19 cellular contexts compared by ENCODE assay signal in the genomic region with DNA sequence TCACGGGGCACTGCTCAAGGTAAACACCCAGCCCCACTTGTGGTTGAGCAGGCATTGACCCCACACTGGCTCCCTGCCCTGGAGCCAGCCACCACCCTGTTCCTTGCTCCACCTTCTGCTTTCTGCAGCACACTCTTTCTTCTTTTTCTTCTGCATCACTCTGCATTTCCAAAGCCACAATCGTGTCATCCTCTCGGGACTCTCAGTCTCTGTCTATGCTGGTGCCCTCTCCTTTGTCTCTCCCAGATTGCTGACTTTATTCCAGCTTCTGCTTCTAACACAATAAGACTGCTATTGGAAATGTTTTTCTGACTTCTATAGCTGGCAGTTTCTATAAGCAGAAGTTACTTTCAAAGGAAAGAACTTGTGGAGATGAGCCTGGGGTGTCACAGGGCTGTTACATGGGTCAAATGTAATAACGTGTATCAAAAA. TPM values are rescaled to one million over a fixed set of nuclear protein-coding genes. Genes with fewer than 3 reads are reported as not detected.
A peak's percentile ranks its signal among the peaks of the same experiment; 100 is the strongest.
DNase-seq lines count a peak whose midpoint lies in the region; ATAC-seq and FAIRE-seq lines count a peak whose summit lies in the region.
"Had no signal": no experiment of that assay in that cellular context is flagged by ENCODE, and none has a peak within 500 bp of the region (broad histone marks: within the 10 kb centered on the region; RNA-seq: fewer than 3 reads in every experiment).

No MANE protein-coding gene starts in this region.

- intact Hi-C loops in aorta (cut with DNase I): no loop called here

- H3K4me1 Mint-ChIP-seq in activated CD8-positive, alpha-beta memory T cell treated with anti-CD3 and anti-CD28 coated beads, Interleukin-2, amount 10 ng/mL, durations not matched to agents 7 days and 5 days: peaks cover 80% of the 10 kb centered on the region
- H3K4me1 Mint-ChIP-seq in T-cell: peaks cover 93 to 98% (median 94%) of the 10 kb centered on the region in 3 donors
- peaks cover 88% of the 10 kb centered on the region for H3K4me1 Mint-ChIP-seq in central memory CD8-positive, alpha-beta T cell

- H3K4me3 Mint-ChIP-seq in activated CD8-positive, alpha-beta memory T cell treated with anti-CD3 and anti-CD28 coated beads, Interleukin-2, amount 10 ng/mL, durations not matched to agents 7 days and 5 days: peak overlapping the region; percentile 90
- peak overlapping the region; percentile 70 to 98 (median 84) for H3K4me3 Mint-ChIP-seq in T-cell
- H3K4me3 Mint-ChIP-seq in central memory CD8-positive, alpha-beta T cell: peak overlapping the region; percentile 92

- peak overlapping the region; percentile 60 to 70 for H3K27ac ChIP-seq in small intestine (ENCODE audit: low read depth in 1 of 2, low read length in 1 of 2)
- no peak overlapping the region for H3K27ac ChIP-seq in aorta (ENCODE audit: low read depth in 1 of 2, low read length in 2 of 2)
- H3K27ac ChIP-seq: breast epithelium, vagina had no signal

- DNase-seq in activated CD8-positive, alpha-beta memory T cell treated with anti-CD3 and anti-CD28 coated beads, Interleukin-2, amount 10 ng/mL, durations not matched to agents 7 days and 5 days: no peak
- DNase-seq in activated CD8-positive, alpha-beta memory T cell treated with anti-CD3 and anti-CD28 coated beads for 24 hours: no peak
- no peak for DNase-seq in T-cell
- no peak for DNase-seq in central memory CD8-positive, alpha-beta T cell (ENCODE audit: low spot score in 2 of 2)
- no peak for DNase-seq in small intestine
- no peak for DNase-seq in epidermal melanocyte (ENCODE audit: insufficient read length, low spot score)
- DNase-seq in aorta: no peak
- DNase-seq: activated CD4-positive, alpha-beta T cell treated with anti-CD3 and anti-CD28 coated beads for 4 hours; activated gamma-delta T cell treated with Interleukin-2 at 50 U/mL for 16 hours; hippocampal formation; left cardiac atrium; MV-4-11; posterior cingulate gyrus; RPMI8226; spleen had no signal

- 31 to 53% (median 47%) methylated on average over 4 of the region's 4 CpGs for WGBS in small intestine, 3 donors
- 40 to 46% methylated on average over 4 of the region's 4 CpGs for WGBS in aorta, 2 donors

- H3K4me1 ChIP-seq in small intestine (ENCODE audit: control insufficient read depth in 2 of 2, insufficient read depth in 1 of 2, low read depth in 1 of 2, low read length in 1 of 2) (no peaks in the 10 kb centered on the region), aorta (ENCODE audit: control insufficient read depth in 1 of 2, insufficient read depth in 2 of 2, low read length in 2 of 2) (no peaks in the 10 kb centered on the region)
- H3K4me1 ChIP-seq: breast epithelium, vagina had no signal

- H3K27me3 ChIP-seq in small intestine (ENCODE audit: control insufficient read depth in 2 of 2, insufficient read depth in 2 of 2, low read length in 2 of 2) (no peaks in the 10 kb centered on the region), aorta (ENCODE audit: control insufficient read depth in 1 of 2, insufficient read depth in 2 of 2, low read length in 1 of 2) (peaks cover 0 to 1% of the 10 kb centered on the region in 2 donors)
- H3K27me3 ChIP-seq: breast epithelium, spleen, vagina had no signal

- H3K27me3 Mint-ChIP-seq in activated CD8-positive, alpha-beta memory T cell treated with anti-CD3 and anti-CD28 coated beads, Interleukin-2, amount 10 ng/mL, durations not matched to agents 7 days and 5 days: no peaks in the 10 kb centered on the region
- H3K27me3 Mint-ChIP-seq in T-cell: no peaks in the 10 kb centered on the region
- no peaks in the 10 kb centered on the region for H3K27me3 Mint-ChIP-seq in central memory CD8-positive, alpha-beta T cell

- POLR2A ChIA-PET in T-cell (lab: Charles Lee): interaction anchor here (0.6 to 0.7 kb wide), 3 partner anchors 49 to 502 kb away, joined by 4 to 6 read pairs (median 4); no protein-coding TSS in a partner anchor

- peaks cover 63% of the 10 kb centered on the region for H3K36me3 Mint-ChIP-seq in activated CD8-positive, alpha-beta memory T cell treated with anti-CD3 and anti-CD28 coated beads, Interleukin-2, amount 10 ng/mL, durations not matched to agents 7 days and 5 days
- H3K36me3 Mint-ChIP-seq in T-cell: peaks cover 33% of the 10 kb centered on the region
- peaks cover 41% of the 10 kb centered on the region for H3K36me3 Mint-ChIP-seq in central memory CD8-positive, alpha-beta T cell (ENCODE audit: insufficient read depth)

- peak overlapping the region; percentile 91 for H3K27ac Mint-ChIP-seq in activated CD8-positive, alpha-beta memory T cell treated with anti-CD3 and anti-CD28 coated beads, Interleukin-2, amount 10 ng/mL, durations not matched to agents 7 days and 5 days
- H3K27ac Mint-ChIP-seq in T-cell: peak overlapping the region; percentile 90 to 93
- peak overlapping the region; percentile 98 for H3K27ac Mint-ChIP-seq in central memory CD8-positive, alpha-beta T cell (ENCODE audit: low read depth)

- H3K9me3 Mint-ChIP-seq in activated CD8-positive, alpha-beta memory T cell treated with anti-CD3 and anti-CD28 coated beads, Interleukin-2, amount 10 ng/mL, durations not matched to agents 7 days and 5 days (ENCODE audit: low read depth): no peaks in the 10 kb centered on the region
- no peaks in the 10 kb centered on the region for H3K9me3 Mint-ChIP-seq in T-cell
- no peaks in the 10 kb centered on the region for H3K9me3 Mint-ChIP-seq in central memory CD8-positive, alpha-beta T cell

- no peak for ATAC-seq in activated CD8-positive, alpha-beta memory T cell treated with anti-CD3 and anti-CD28 coated beads, Interleukin-2, amount 10 ng/mL, durations not matched to agents 7 days and 5 days
- ATAC-seq in T-cell (replicated peaks in 1 of 4) (peak in 2 of 4 experiments; percentile 4 to 14), aorta (ENCODE audit: low FRiP score) (no peak), GM19452 (IDR thresholded peaks at IDR 0.05; ENCODE audit: unreplicated experiment) (no peak)
- no peak for ATAC-seq in central memory CD8-positive, alpha-beta T cell (replicated peaks; ENCODE audit: extremely low read depth, poor library complexity, severe bottlenecking)
- ATAC-seq: left cardiac atrium had no signal

- no peaks in the 10 kb centered on the region for H3K36me3 ChIP-seq in small intestine (ENCODE audit: control insufficient read depth in 2 of 2, insufficient read depth in 2 of 2, low read length in 2 of 2)
- no peaks in the 10 kb centered on the region for H3K36me3 ChIP-seq in aorta (ENCODE audit: control insufficient read depth in 1 of 2, insufficient read depth in 2 of 2, low read length in 1 of 2)
- H3K36me3 ChIP-seq: breast epithelium, spleen, vagina had no signal

- FAIRE-seq in small intestine (lab: Jason Lieb, UNC): no peak
- FAIRE-seq: D721Med had no signal

- H3K4me3 ChIP-seq in small intestine (ENCODE audit: low read depth in 1 of 2, low read length in 2 of 2): no peak overlapping the region
- H3K4me3 ChIP-seq in aorta (ENCODE audit: low read length in 2 of 2): no peak overlapping the region
- H3K4me3 ChIP-seq: breast epithelium, spleen, vagina had no signal

- H3K9me3 ChIP-seq in small intestine (ENCODE audit: control insufficient read depth, low read depth): no peaks in the 10 kb centered on the region
- H3K9me3 ChIP-seq in aorta (ENCODE audit: control insufficient read depth, low read length): no peaks in the 10 kb centered on the region
- H3K9me3 ChIP-seq: breast epithelium, spleen, vagina had no signal

- CTCF ChIA-PET in activated CD8-positive, alpha-beta memory T cell treated with anti-CD3 and anti-CD28 coated beads, Interleukin-2, amount 10 ng/mL, durations not matched to agents 7 days and 5 days (lab: Charles Lee): interaction anchor here (0.8 to 8.1 kb wide), 7 partner anchors 10 to 380 kb away, joined by 3 to 60 read pairs (median 12); no protein-coding TSS in a partner anchor
- CTCF ChIA-PET in T-cell (lab: Charles Lee): interaction anchor here (0.6 to 1.6 kb wide), 3 partner anchors 11 to 911 kb away, joined by 3 to 8 read pairs (median 3); no protein-coding TSS in a partner anchor

RNA-seq across cellular contexts. Expression of a gene that starts 14.4 kb away (rescaled TPM):
- total RNA-seq in activated CD8-positive, alpha-beta memory T cell treated with anti-CD3 and anti-CD28 coated beads, Interleukin-2, amount 10 ng/mL, durations not matched to agents 7 days and 5 days: 100 to 1,000 TPM; 183 to 257 TPM
- total RNA-seq in T-cell (100 to 1,000 TPM; 138 to 199 (median 157) TPM), aorta (1 to 10 TPM; 2.0 to 3.6 TPM)
- polyA plus RNA-seq in small intestine (1 to 10 TPM; 2.0 to 3.4 (median 2.7) TPM), aorta (under 1 TPM in 1 of 2 donors, not detected in 1; 0.05 TPM)

RNA-seq across cellular contexts. Expression of a gene that starts 21.8 kb away (rescaled TPM):
- under 1 TPM; 0.21 to 0.41 TPM for total RNA-seq in activated CD8-positive, alpha-beta memory T cell treated with anti-CD3 and anti-CD28 coated beads, Interleukin-2, amount 10 ng/mL, durations not matched to agents 7 days and 5 days
- total RNA-seq in T-cell (under 1 TPM; 0.13 to 0.36 (median 0.20) TPM), aorta (under 1 TPM in 1 of 2 donors, not detected in 1; 0.12 TPM)
- polyA plus RNA-seq in small intestine (under 1 TPM in 1 of 3 donors, not detected in 2; 0.01 TPM), aorta (not detected)
- total RNA-seq: breast epithelium, left cardiac atrium, vagina had no signal

RNA-seq across cellular contexts. Expression of a gene that starts 44.9 kb away (rescaled TPM):
- total RNA-seq in activated CD8-positive, alpha-beta memory T cell treated with anti-CD3 and anti-CD28 coated beads, Interleukin-2, amount 10 ng/mL, durations not matched to agents 7 days and 5 days: 10 to 100 TPM in 1 of 2 experiments, 1 to 10 TPM in 1; 5.1 to 11.0 TPM
- total RNA-seq in T-cell (10 to 100 TPM in 2 of 5 donors, 1 to 10 TPM in 3; 7.8 to 18.9 (median 9.0) TPM), aorta (under 1 TPM; 0.39 to 0.42 TPM)
- polyA plus RNA-seq in small intestine (under 1 TPM in 2 of 3 donors, not detected in 1; 0.04 to 0.54 TPM), aorta (not detected)
- total RNA-seq: left cardiac atrium had no signal

Comparison
In these comparisons a context has a peak if more than half of its experiments do, and no peak if none do; other contexts are left out.
1. H3K27ac ChIP-seq: peak in small intestine (2 of 2); none in aorta (0 of 2).
2. RNA of a gene that starts 14.4 kb away (total RNA-seq): 183 to 257 TPM in activated CD8-positive, alpha-beta memory T cell treated with anti-CD3 and anti-CD28 coated beads, Interleukin-2, amount 10 ng/mL, durations not matched to agents 7 days and 5 days and 138 to 199 TPM in T-cell; 2.0 to 3.6 TPM in aorta; every median in the first group is over 10 times any median in the second.
3. RNA of a gene that starts 44.9 kb away (total RNA-seq): 5.1 to 11.0 TPM in activated CD8-positive, alpha-beta memory T cell treated with anti-CD3 and anti-CD28 coated beads, Interleukin-2, amount 10 ng/mL, durations not matched to agents 7 days and 5 days and 7.8 to 18.9 TPM in T-cell; 0.39 to 0.42 TPM in aorta; every median in the first group is over 4 times any median in the second.
4. Peak in every context shown above with its lines, with median percentiles within 50 percentile points of each other: H3K27ac Mint-ChIP-seq and H3K4me3 Mint-ChIP-seq.